Comparison of ENCODE assay signal across 1 cellular context in the genomic region with DNA sequence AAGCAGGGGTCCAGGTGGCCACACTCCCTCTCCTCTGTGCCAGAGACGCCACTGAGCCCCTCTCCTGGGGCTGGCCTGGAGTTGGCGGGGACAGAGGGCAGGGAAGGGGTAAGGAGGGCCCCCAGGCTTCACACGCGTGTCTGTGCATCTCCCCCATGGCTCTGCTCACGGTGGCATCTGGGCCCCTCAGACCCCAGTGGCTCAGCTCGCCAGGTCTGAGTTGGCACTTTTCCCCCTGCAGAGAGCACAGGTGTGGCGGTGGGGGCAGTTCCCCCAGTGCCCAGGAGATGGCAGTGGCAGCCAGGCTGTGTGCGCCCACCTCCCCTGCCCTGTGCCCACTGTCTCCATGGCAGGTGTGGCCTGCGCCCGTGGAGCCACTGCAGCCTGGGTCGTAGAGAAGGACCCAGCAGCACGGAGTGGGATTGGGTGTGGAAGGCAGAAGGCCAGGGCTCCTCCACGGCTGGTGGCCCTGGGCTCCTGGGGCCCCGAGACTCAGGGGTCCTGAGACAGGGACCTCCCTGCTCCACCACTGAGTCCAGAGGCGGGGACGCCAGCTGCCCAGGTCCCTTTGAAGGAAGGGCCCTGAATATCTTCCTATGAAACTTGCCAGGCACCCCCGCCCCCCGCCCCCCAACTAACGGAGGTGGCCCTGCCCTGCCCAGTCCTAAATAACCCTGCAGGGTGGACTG.
A peak's percentile ranks its signal among the peaks of the same experiment; 100 is the strongest.
TF ChIP-seq lines count a peak whose summit lies in the region.

No MANE protein-coding gene starts in this region.

TF ChIP-seq in HEK293, 187 proteins besides CTCF, POLR2A, EP300 and RAD21 (continued from another document):
- TF ChIP-seq, protein P1, sequence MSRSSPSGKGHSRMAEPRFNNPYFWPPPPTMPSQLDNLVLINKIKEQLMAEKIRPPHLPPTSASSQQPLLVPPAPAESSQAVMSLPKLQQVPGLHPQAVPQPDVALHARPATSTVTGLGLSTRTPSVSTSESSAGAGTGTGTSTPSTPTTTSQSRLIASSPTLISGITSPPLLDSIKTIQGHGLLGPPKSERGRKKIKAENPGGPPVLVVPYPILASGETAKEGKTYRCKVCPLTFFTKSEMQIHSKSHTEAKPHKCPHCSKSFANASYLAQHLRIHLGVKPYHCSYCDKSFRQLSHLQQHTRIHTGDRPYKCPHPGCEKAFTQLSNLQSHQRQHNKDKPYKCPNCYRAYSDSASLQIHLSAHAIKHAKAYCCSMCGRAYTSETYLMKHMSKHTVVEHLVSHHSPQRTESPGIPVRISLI (tag by site-specific recombination; IDR thresholded peaks at IDR 0.05) = no peak
- TF ChIP-seq REPIN1 (tag by site-specific recombination; IDR thresholded peaks at IDR 0.05; ENCODE audit: low read depth) (no peak), ZNF350 (tag by site-specific recombination; IDR thresholded peaks at IDR 0.05) (no peak), HOXA7 (CRISPR knock-in tag; IDR thresholded peaks at IDR 0.05; ENCODE audit: borderline replicate concordance) (no peak), ZNF16 (tag by site-specific recombination; IDR thresholded peaks at IDR 0.05; ENCODE audit: low read depth) (no peak), ZNF791 (tag by site-specific recombination; IDR thresholded peaks at IDR 0.05) (no peak), ZNF785 (tag by site-specific recombination; IDR thresholded peaks at IDR 0.05) (no peak), ZNF677 (tag by site-specific recombination; IDR thresholded peaks at IDR 0.05) (no peak), ZEB2 (tag by site-specific recombination; IDR thresholded peaks at IDR 0.05) (no peak), GLIS1 (tag by site-specific recombination; IDR thresholded peaks at IDR 0.05) (peak; percentile 26; the same call in 1 of the 2 replicates), BCL11B (tag by site-specific recombination; IDR thresholded peaks at IDR 0.05; ENCODE audit: low read depth) (no peak), ZNF654 (tag by site-specific recombination; IDR thresholded peaks at IDR 0.05; ENCODE audit: low read depth) (peak; percentile 56), ZNF510 (tag by site-specific recombination; IDR thresholded peaks at IDR 0.05; ENCODE audit: insufficient replicate concordance) (no peak), ZSCAN5A (tag by site-specific recombination; IDR thresholded peaks at IDR 0.05) (no peak), ZNF670 (tag by site-specific recombination; IDR thresholded peaks at IDR 0.05; ENCODE audit: low read depth) (no peak), ZNF837 (tag by site-specific recombination; IDR thresholded peaks at IDR 0.05) (no peak), ZNF404 (tag by site-specific recombination; IDR thresholded peaks at IDR 0.05) (no peak), ZBTB17 (tag by site-specific recombination; IDR thresholded peaks at IDR 0.05) (peak; percentile 70), MYNN (tag by site-specific recombination; IDR thresholded peaks at IDR 0.05; ENCODE audit: borderline replicate concordance) (no peak), ZNF2 (tag by site-specific recombination; IDR thresholded peaks at IDR 0.05) (0 out of 2 replicates have a peak, but pooled peaks have one; percentile 33), ZNF777 (tag by site-specific recombination; IDR thresholded peaks at IDR 0.05; ENCODE audit: borderline replicate concordance) (no peak), ZBTB8A (tag by site-specific recombination; IDR thresholded peaks at IDR 0.05) (no peak), GLIS2 (tag by site-specific recombination; IDR thresholded peaks at IDR 0.05) (0 out of 2 replicates have a peak, but pooled peaks have one; percentile 14), ZNF202 (tag by site-specific recombination; IDR thresholded peaks at IDR 0.05; ENCODE audit: borderline replicate concordance) (no peak), ZNF341 (tag by site-specific recombination; IDR thresholded peaks at IDR 0.05; ENCODE audit: low read depth) (no peak), ZNF626 (tag by site-specific recombination; IDR thresholded peaks at IDR 0.05) (no peak), ZNF449 (tag by site-specific recombination; IDR thresholded peaks at IDR 0.05) (no peak), GFI1B (tag by site-specific recombination; IDR thresholded peaks at IDR 0.05) (no peak), ZSCAN16 (tag by site-specific recombination; IDR thresholded peaks at IDR 0.05) (no peak), ZNF26 (tag by site-specific recombination; IDR thresholded peaks at IDR 0.05) (no peak), ZNF214 (tag by site-specific recombination; IDR thresholded peaks at IDR 0.05; ENCODE audit: borderline replicate concordance) (no peak), IKZF3 (tag by site-specific recombination; IDR thresholded peaks at IDR 0.05) (no peak)
- TF ChIP-seq, protein P2, sequence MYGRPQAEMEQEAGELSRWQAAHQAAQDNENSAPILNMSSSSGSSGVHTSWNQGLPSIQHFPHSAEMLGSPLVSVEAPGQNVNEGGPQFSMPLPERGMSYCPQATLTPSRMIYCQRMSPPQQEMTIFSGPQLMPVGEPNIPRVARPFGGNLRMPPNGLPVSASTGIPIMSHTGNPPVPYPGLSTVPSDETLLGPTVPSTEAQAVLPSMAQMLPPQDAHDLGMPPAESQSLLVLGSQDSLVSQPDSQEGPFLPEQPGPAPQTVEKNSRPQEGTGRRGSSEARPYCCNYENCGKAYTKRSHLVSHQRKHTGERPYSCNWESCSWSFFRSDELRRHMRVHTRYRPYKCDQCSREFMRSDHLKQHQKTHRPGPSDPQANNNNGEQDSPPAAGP (tag by site-specific recombination; IDR thresholded peaks at IDR 0.05) = no peak
- TF ChIP-seq, protein P3, sequence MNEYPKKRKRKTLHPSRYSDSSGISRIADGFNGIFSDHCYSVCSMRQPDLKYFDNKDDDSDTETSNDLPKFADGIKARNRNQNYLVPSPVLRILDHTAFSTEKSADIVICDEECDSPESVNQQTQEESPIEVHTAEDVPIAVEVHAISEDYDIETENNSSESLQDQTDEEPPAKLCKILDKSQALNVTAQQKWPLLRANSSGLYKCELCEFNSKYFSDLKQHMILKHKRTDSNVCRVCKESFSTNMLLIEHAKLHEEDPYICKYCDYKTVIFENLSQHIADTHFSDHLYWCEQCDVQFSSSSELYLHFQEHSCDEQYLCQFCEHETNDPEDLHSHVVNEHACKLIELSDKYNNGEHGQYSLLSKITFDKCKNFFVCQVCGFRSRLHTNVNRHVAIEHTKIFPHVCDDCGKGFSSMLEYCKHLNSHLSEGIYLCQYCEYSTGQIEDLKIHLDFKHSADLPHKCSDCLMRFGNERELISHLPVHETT (tag by site-specific recombination; IDR thresholded peaks at IDR 0.05) = no peak
- TF ChIP-seq, protein P4, sequence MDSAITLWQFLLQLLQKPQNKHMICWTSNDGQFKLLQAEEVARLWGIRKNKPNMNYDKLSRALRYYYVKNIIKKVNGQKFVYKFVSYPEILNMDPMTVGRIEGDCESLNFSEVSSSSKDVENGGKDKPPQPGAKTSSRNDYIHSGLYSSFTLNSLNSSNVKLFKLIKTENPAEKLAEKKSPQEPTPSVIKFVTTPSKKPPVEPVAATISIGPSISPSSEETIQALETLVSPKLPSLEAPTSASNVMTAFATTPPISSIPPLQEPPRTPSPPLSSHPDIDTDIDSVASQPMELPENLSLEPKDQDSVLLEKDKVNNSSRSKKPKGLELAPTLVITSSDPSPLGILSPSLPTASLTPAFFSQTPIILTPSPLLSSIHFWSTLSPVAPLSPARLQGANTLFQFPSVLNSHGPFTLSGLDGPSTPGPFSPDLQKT (IDR thresholded peaks at IDR 0.05; ENCODE audit: borderline replicate concordance, low read depth, low read length) = no peak
- TF ChIP-seq, protein P5, sequence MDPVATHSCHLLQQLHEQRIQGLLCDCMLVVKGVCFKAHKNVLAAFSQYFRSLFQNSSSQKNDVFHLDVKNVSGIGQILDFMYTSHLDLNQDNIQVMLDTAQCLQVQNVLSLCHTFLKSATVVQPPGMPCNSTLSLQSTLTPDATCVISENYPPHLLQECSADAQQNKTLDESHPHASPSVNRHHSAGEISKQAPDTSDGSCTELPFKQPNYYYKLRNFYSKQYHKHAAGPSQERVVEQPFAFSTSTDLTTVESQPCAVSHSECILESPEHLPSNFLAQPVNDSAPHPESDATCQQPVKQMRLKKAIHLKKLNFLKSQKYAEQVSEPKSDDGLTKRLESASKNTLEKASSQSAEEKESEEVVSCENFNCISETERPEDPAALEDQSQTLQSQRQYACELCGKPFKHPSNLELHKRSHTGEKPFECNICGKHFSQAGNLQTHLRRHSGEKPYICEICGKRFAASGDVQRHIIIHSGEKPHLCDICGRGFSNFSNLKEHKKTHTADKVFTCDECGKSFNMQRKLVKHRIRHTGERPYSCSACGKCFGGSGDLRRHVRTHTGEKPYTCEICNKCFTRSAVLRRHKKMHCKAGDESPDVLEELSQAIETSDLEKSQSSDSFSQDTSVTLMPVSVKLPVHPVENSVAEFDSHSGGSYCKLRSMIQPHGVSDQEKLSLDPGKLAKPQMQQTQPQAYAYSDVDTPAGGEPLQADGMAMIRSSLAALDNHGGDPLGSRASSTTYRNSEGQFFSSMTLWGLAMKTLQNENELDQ (tag by site-specific recombination; IDR thresholded peaks at IDR 0.05; ENCODE audit: low read depth) = no peak
- TF ChIP-seq, protein P6, sequence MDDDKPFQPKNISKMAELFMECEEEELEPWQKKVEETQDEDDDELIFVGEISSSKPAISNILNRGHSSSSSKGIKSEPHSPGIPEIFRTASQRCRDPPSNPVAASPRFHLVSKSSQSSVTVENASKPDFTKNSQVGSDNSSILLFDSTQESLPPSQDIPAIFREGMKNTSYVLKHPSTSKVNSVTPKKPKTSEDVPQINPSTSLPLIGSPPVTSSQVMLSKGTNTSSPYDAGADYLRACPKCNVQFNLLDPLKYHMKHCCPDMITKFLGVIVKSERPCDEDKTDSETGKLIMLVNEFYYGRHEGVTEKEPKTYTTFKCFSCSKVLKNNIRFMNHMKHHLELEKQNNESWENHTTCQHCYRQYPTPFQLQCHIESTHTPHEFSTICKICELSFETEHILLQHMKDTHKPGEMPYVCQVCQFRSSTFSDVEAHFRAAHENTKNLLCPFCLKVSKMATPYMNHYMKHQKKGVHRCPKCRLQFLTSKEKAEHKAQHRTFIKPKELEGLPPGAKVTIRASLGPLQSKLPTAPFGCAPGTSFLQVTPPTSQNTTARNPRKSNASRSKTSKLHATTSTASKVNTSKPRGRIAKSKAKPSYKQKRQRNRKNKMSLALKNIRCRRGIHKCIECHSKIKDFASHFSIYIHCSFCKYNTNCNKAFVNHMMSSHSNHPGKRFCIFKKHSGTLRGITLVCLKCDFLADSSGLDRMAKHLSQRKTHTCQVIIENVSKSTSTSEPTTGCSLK (tag by site-specific recombination; IDR thresholded peaks at IDR 0.05) = no peak
